Comparison of ENCODE assay signal across 21 cellular contexts in genomic region chr4:158018831-158019230, GRCh38.
DNase-seq lines count a peak whose midpoint lies in the region; ATAC-seq and TF ChIP-seq lines count a peak whose summit lies in the region.
"Had no signal": no experiment of that assay in that cellular context is flagged by ENCODE, and none has a peak within 500 bp of the region (broad histone marks: within the 10 kb centered on the region; RNA-seq: fewer than 3 reads in every experiment).

No MANE protein-coding gene starts in this region.

- no peaks in the 10 kb centered on the region for H3K9me2 ChIP-seq in neural cell (ENCODE audit: insufficient read depth, low read length)

- peaks cover 16% of the 10 kb centered on the region for H3K4me1 Mint-ChIP-seq in endodermal cell
- H3K4me1 Mint-ChIP-seq: B cell had no signal

- no peaks in the 10 kb centered on the region for H3K27me3 ChIP-seq in endodermal cell (ENCODE audit: control insufficient read depth, insufficient read depth, low read length, poor library complexity, severe bottlenecking)
- H3K27me3 ChIP-seq in neural cell (ENCODE audit: insufficient read depth, low read depth, low read length), result no peaks in the 10 kb centered on the region
- H3K27me3 ChIP-seq in uterus, result no peaks in the 10 kb centered on the region

- H2AFZ ChIP-seq in neural cell (ENCODE audit: low read depth, low read length), result no peak overlapping the region

- H3K9me3 Mint-ChIP-seq in endodermal cell, result no peaks in the 10 kb centered on the region

- no peaks in the 10 kb centered on the region for H4K20me1 ChIP-seq in neural cell (ENCODE audit: insufficient read depth)

- WGBS in endodermal cell (ENCODE audit: insufficient coverage in 1 of 2, insufficient read length in 1 of 2), 2 experiments, result 100% methylated on average over 1 of the region's 1 CpG; no CpG with 5 or more reads in 1 of the 2 experiments

- H3K79me2 ChIP-seq in neural cell (replicated peaks; ENCODE audit: insufficient read depth, low read length), result no peaks in the 10 kb centered on the region

- no peaks in the 10 kb centered on the region for H3K27me3 Mint-ChIP-seq in endodermal cell (ENCODE audit: insufficient read depth)
- H3K27me3 Mint-ChIP-seq: B cell had no signal

- TF ChIP-seq EP300 in neural cell (conservative IDR thresholded peaks at IDR 0.05; ENCODE audit: poor library complexity, severe bottlenecking), result no peak

- ATAC-seq in HG02885 (IDR thresholded peaks at IDR 0.05; ENCODE audit: poor library complexity, unreplicated experiment), result no peak
- ATAC-seq: Right ventricle myocardium inferior had no signal

- no peaks in the 10 kb centered on the region for H3K36me3 ChIP-seq in endodermal cell (ENCODE audit: control insufficient read depth, insufficient read depth, low read length)
- H3K36me3 ChIP-seq in neural cell (ENCODE audit: insufficient read depth, low read length), result no peaks in the 10 kb centered on the region
- no peaks in the 10 kb centered on the region for H3K36me3 ChIP-seq in uterus

- H3K4me1 ChIP-seq in endodermal cell (ENCODE audit: control insufficient read depth, insufficient read depth, low read length) (peaks cover 5% of the 10 kb centered on the region), uterus (peaks cover 0 to 5% of the 10 kb centered on the region in 2 donors)

- peak; percentile 81 for DNase-seq in LHCN-M2 (ENCODE audit: low read depth)
- DNase-seq in endodermal cell, result no peak
- no peak for DNase-seq in uterus
- DNase-seq in SHP77 treated with DMSO at 0.1 percent for 48 hours (lab: John Stamatoyannopoulos, UW), result no peak
- DNase-seq in D341Med (ENCODE audit: low spot score), result no peak
- DNase-seq: DMS 273 treated with DMSO at 0.1 percent for 48 hours; DND-41; H7; MM.1S; NCI-H1092; NCI-H1436 treated with DMSO at 0.1 percent for 48 hours; NCI-H2029 treated with DMSO at 0.1 percent for 48 hours; NCI-H2171; NCI-H510A; NCI-H748 treated with DMSO at 0.1 percent for 48 hours; NK-92 treated with Interleukin-12 subunit alpha and Interleukin-12 subunit beta, amount 100 ng/mL, for 24 hours had no signal

- TF ChIP-seq POLR2A in uterus (IDR thresholded peaks at IDR 0.05), result no peak

- H3K9ac ChIP-seq in endodermal cell (ENCODE audit: extremely low read depth, low read length, poor library complexity, severe bottlenecking) (no peak overlapping the region), neural cell (ENCODE audit: low read length) (no peak overlapping the region)

- H3K4me2 ChIP-seq in neural cell (ENCODE audit: low read length), result no peak overlapping the region

- no peaks in the 10 kb centered on the region for H3F3A ChIP-seq in neural cell (ENCODE audit: insufficient read depth, low read length, poor library complexity, severe bottlenecking)

- H3K27ac ChIP-seq in endodermal cell (ENCODE audit: low read depth, low read length) (peak overlapping the region; percentile 61), neural cell (ENCODE audit: low read length) (peak overlapping the region; percentile 22), uterus (peak overlapping the region; percentile 6 to 92)
- H3K27ac ChIP-seq: SK-N-MC had no signal

- H3K9me3 ChIP-seq in endodermal cell (ENCODE audit: control insufficient read depth, low read length) (no peaks in the 10 kb centered on the region), neural cell (ENCODE audit: low read length) (no peaks in the 10 kb centered on the region), uterus (no peaks in the 10 kb centered on the region)

- no peaks in the 10 kb centered on the region for H3K36me3 Mint-ChIP-seq in endodermal cell (ENCODE audit: low read depth)

- TF ChIP-seq RAD21 in neural cell (conservative IDR thresholded peaks at IDR 0.05), result no peak

- H3K4me3 ChIP-seq in endodermal cell (ENCODE audit: low read length) (no peak overlapping the region), neural cell (ENCODE audit: low read length) (no peak overlapping the region), uterus (no peak overlapping the region)
- H3K4me3 ChIP-seq: SK-N-MC had no signal

- no peak for TF ChIP-seq CTCF in endodermal cell (conservative IDR thresholded peaks at IDR 0.05)
- no peak for TF ChIP-seq CTCF in neural cell (IDR thresholded peaks at IDR 0.05; ENCODE audit: poor library complexity, severe bottlenecking)
- no peak for TF ChIP-seq CTCF in uterus (IDR thresholded peaks at IDR 0.05)

- no peak overlapping the region for H3K27ac Mint-ChIP-seq in endodermal cell
- H3K27ac Mint-ChIP-seq: B cell had no signal

- no peak overlapping the region for H3K4me3 Mint-ChIP-seq in endodermal cell
- H3K4me3 Mint-ChIP-seq: B cell had no signal

- intact Hi-C loops in uterus (cut with DNase I; ENCODE audit: low total_unique reads), result no loop called here

TF ChIP-seq in neural cell, 6 proteins besides CTCF, POLR2A, EP300 and RAD21:
- TF ChIP-seq MXI1 (conservative IDR thresholded peaks at IDR 0.05; ENCODE audit: poor library complexity, severe bottlenecking), result no peak
- TF ChIP-seq POLR2AphosphoS5 (IDR thresholded peaks at IDR 0.05), result no peak
- no peak for TF ChIP-seq EZH2 (IDR thresholded peaks at IDR 0.05; ENCODE audit: borderline replicate concordance, insufficient read depth, low read length, poor library complexity, severe bottlenecking)
- TF ChIP-seq TAF1 (IDR thresholded peaks at IDR 0.05; ENCODE audit: low read depth), result no peak
- TF ChIP-seq SMC3 (conservative IDR thresholded peaks at IDR 0.05; ENCODE audit: poor library complexity), result no peak
- no peak for TF ChIP-seq REST (IDR thresholded peaks at IDR 0.05; ENCODE audit: borderline replicate concordance)
